In genomic region chr2:191554240-191554639, GRCh38 we compare ENCODE assay signal across 1 cellular context.
TF ChIP-seq lines count a peak whose summit lies in the region.

No MANE protein-coding gene starts in this region.

TF ChIP-seq in GM23338, 12 proteins besides CTCF, POLR2A, EP300 and RAD21 (continued from another document):
- no peak for TF ChIP-seq ETS1 (IDR thresholded peaks at IDR 0.05)
- no peak for TF ChIP-seq ZNF331 (CRISPR knock-in tag; IDR thresholded peaks at IDR 0.05; ENCODE audit: low read depth)
- TF ChIP-seq EZH2 (IDR thresholded peaks at IDR 0.05; ENCODE audit: low read depth, unreplicated experiment), result no peak
- TF ChIP-seq STAT1 (IDR thresholded peaks at IDR 0.05; ENCODE audit: unreplicated experiment), result no peak
- no peak for TF ChIP-seq POLR2AphosphoS5 (IDR thresholded peaks at IDR 0.05; ENCODE audit: low read depth)
- no peak for TF ChIP-seq JUNB (IDR thresholded peaks at IDR 0.05; ENCODE audit: unreplicated experiment)
- no peak for TF ChIP-seq CREB1 (CRISPR knock-in tag; IDR thresholded peaks at IDR 0.05; ENCODE audit: low read depth)
- no peak for TF ChIP-seq ZNF462 (CRISPR knock-in tag; IDR thresholded peaks at IDR 0.05)
- no peak for TF ChIP-seq ZNF114 (CRISPR knock-in tag; IDR thresholded peaks at IDR 0.05)
- no peak for TF ChIP-seq REST (IDR thresholded peaks at IDR 0.05; ENCODE audit: unreplicated experiment)
- TF ChIP-seq EZH2phosphoT487 (IDR thresholded peaks at IDR 0.05; ENCODE audit: unreplicated experiment), result no peak
